1 cellular context compared by ENCODE assay signal in the genomic region with DNA sequence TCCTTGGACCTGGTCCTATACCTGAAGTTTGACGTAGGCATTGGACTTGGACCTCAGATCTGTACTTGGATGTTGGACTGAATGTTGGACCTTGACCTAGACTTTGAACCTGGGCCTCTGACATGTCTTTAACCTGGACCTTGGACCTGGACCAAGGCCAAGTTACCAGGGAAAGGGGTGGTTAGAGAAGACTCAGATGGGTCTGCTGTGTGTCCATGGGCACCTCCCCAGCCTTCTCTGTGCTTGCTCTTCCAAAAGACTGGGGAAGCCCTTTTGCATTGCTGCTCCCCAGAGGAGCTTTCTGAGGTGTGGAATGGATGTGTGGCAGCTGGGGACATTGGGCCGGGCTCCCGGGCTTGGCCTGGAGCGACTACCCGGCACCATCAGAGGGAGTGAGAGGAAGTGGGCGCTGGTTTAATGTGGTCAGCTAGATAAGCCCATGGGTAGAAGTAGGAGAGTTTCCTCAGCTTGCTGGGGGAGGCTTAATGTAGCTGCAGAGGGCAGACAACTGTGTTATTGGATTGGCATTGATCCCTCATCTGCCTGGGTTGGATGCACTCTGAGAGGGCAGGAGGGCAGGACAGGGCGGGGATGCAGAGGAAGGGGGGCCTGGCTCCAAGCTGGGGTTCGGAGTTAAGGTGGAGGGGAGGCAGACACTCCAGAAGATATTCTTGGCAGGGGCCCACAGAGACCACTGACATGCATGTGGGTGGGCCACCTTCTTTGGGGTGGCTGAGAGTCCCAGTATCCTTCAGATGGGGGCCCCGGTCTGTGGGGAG.
TF ChIP-seq lines count a peak whose summit lies in the region.

No MANE protein-coding gene starts in this region.

TF ChIP-seq in neural cell, 6 proteins besides CTCF, POLR2A, EP300 and RAD21 (continued from another document):
- no peak for TF ChIP-seq REST (IDR thresholded peaks at IDR 0.05; ENCODE audit: borderline replicate concordance)
- TF ChIP-seq POLR2AphosphoS5 (IDR thresholded peaks at IDR 0.05), result no peak
TF ChIP-seq in neural cell: peak in this region for 0.
